ENCODE assay signal across 8 cellular contexts in the genomic region with DNA sequence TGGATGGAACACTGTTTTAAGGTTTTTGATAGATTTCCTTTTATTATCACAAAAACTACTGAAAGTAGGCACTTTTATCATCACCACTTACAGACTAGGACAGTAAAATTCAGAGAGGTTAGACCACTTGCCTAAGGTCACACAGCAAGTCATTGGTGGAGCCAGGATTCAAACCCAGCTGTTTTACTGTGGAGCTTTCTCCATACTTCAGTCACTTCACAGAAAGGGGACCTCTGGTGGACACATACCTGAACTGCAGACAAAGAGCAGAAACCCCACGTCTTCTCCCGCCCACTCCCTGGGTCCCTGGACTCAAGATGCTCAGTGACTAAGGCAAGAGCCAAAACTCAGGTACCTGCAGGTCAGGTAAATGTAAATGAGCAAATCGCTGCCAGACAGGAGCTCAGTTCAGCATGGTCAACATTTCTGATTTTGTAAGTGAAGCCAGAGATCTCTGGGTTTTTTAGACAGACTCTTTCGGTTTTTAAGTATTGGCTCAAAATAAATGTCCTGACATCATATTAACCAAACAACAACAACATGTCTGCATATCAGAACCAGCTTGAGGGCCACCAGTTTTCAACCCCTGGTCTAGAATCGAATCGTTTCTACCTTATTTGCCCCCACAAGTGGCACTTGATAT.
DNase-seq lines count a peak whose midpoint lies in the region; ATAC-seq, FAIRE-seq and TF ChIP-seq lines count a peak whose summit lies in the region.

No MANE protein-coding gene starts in this region.

- FAIRE-seq in H1 (lab: Jason Lieb, UNC), result peak; percentile 95

- no peak overlapping the region for H3K4me3 Mint-ChIP-seq in activated CD4-positive, alpha-beta T cell treated with anti-CD3 and anti-CD28 coated beads, Interleukin-2, amount 10 ng/mL, durations not matched to agents 7 days and 5 days
- H3K4me3 Mint-ChIP-seq in neural crest cell, result no peak overlapping the region

- POLR2A ChIA-PET in activated CD4-positive, alpha-beta T cell treated with anti-CD3 and anti-CD28 coated beads, Interleukin-2, amount 10 ng/mL, durations not matched to agents 7 days and 5 days (lab: Charles Lee), result interaction anchor here (0.8 kb wide), 1 partner anchor 199 kb away, joined by 3 read pairs; no protein-coding TSS in a partner anchor
- POLR2A ChIA-PET in H1 (lab: Charles Lee; ENCODE audit: partially characterized antibody), result no interaction called here

- intact Hi-C loops in ovary (cut with DNase I), result loop anchor here in 1 of 4 donors (10.0 kb wide), 1 partner anchor 833 kb away; no protein-coding TSS in a partner anchor

- H2BK120ac ChIP-seq in H1 (replicated peaks; ENCODE audit: low read depth, low read length), result no peak overlapping the region

- no peak overlapping the region for H2BK20ac ChIP-seq in H1 (ENCODE audit: low read length)

- H3K79me1 ChIP-seq in H1 (ENCODE audit: low read depth, low read length), result no peaks in the 10 kb centered on the region; the same call in 1 of the 2 replicates

- H3K4me2 ChIP-seq in H1 (ENCODE audit: insufficient read depth in 1 of 2, low read depth in 2 of 2, low read length in 2 of 2), result no peak overlapping the region

- H4K91ac ChIP-seq in H1 (replicated peaks; ENCODE audit: insufficient read length, low read length), result no peak overlapping the region

- no peak overlapping the region for H3K27ac Mint-ChIP-seq in activated CD4-positive, alpha-beta T cell treated with anti-CD3 and anti-CD28 coated beads, Interleukin-2, amount 10 ng/mL, durations not matched to agents 7 days and 5 days
- no peak overlapping the region for H3K27ac Mint-ChIP-seq in neural crest cell (ENCODE audit: unreplicated experiment)

- H3K27ac ChIP-seq in H1 (ENCODE audit: low read depth, low read length), result no peak overlapping the region
- H3K27ac ChIP-seq in ovary, result no peak overlapping the region

- TF ChIP-seq EP300 in H1 (IDR thresholded peaks at IDR 0.05; ENCODE audit: borderline replicate concordance in 1 of 2, low read depth in 2 of 2, low read length in 2 of 2), result no peak
- no peak for TF ChIP-seq EP300 in ovary (IDR thresholded peaks at IDR 0.05)

- H4K20me1 ChIP-seq in H1 (replicated peaks in 1 of 2; ENCODE audit: control insufficient read depth in 1 of 2, insufficient read depth in 2 of 2, low read length in 2 of 2), result no peaks in the 10 kb centered on the region

- no peak overlapping the region for H3K23ac ChIP-seq in H1 (ENCODE audit: insufficient read length)

- H3K4me1 Mint-ChIP-seq in activated CD4-positive, alpha-beta T cell treated with anti-CD3 and anti-CD28 coated beads, Interleukin-2, amount 10 ng/mL, durations not matched to agents 7 days and 5 days, result no peaks in the 10 kb centered on the region
- H3K4me1 Mint-ChIP-seq in neural crest cell, result no peaks in the 10 kb centered on the region

- H3K4me1 ChIP-seq in H1 (replicated peaks in 1 of 4; ENCODE audit: control insufficient read depth in 3 of 4, insufficient read depth in 4 of 4, low read length in 3 of 4), result no peaks in the 10 kb centered on the region
- H3K4me1 ChIP-seq in ovary (ENCODE audit: insufficient read depth), result no peaks in the 10 kb centered on the region

- peak in 1 of 2 experiments; percentile 41; a peak in 2 of 4 replicates for TF ChIP-seq RAD21 in H1 (IDR thresholded peaks at IDR 0.05 in 1 of 2, conservative IDR thresholded peaks at IDR 0.05 in 1 of 2; ENCODE audit: low read depth in 2 of 2, low read length in 2 of 2)

- CTCF ChIA-PET in activated CD4-positive, alpha-beta T cell treated with anti-CD3 and anti-CD28 coated beads, Interleukin-2, amount 10 ng/mL, durations not matched to agents 7 days and 5 days (lab: Charles Lee), result interaction anchor here (0.7 to 1.5 kb wide), 8 partner anchors 11 to 626 kb away, joined by 3 to 6 read pairs (median 4); no protein-coding TSS in a partner anchor
- CTCF ChIA-PET in H1 (lab: Charles Lee; ENCODE audit: partially characterized antibody), result interaction anchor here (0.6 to 5.6 kb wide), 67 partner anchors 10 to 692 kb away, joined by 3 to 68 read pairs (median 5); a partner anchor contains a TSS

- H3K4me3 ChIP-seq in H1 (ENCODE audit: extremely low read depth in 1 of 4, insufficient read depth in 2 of 4, low read depth in 3 of 4, low read length in 4 of 4) (no peak overlapping the region), ovary (no peak overlapping the region)

- H3K56ac ChIP-seq in H1 (replicated peaks; ENCODE audit: insufficient read length, low read depth, low read length), result no peak overlapping the region

- TF ChIP-seq POLR2A in H1 (IDR thresholded peaks at IDR 0.05; ENCODE audit: control extremely low read depth in 1 of 2, low read depth in 2 of 2, low read length in 2 of 2) (no peak), ovary (IDR thresholded peaks at IDR 0.05) (no peak)

- no peak overlapping the region for H2AK5ac ChIP-seq in H1 (ENCODE audit: low read depth, low read length)

- H3K27me3 Mint-ChIP-seq in activated CD4-positive, alpha-beta T cell treated with anti-CD3 and anti-CD28 coated beads, Interleukin-2, amount 10 ng/mL, durations not matched to agents 7 days and 5 days, result no peaks in the 10 kb centered on the region
- peaks cover 3% of the 10 kb centered on the region for H3K27me3 Mint-ChIP-seq in neural crest cell (ENCODE audit: low read depth)

- 52% methylated on average over 6 of the region's 6 CpGs; no CpG with 5 or more reads in 1 of the 2 experiments for WGBS in H1 (ENCODE audit: extremely low coverage in 1 of 2, insufficient coverage in 1 of 2, insufficient read length in 1 of 2, insufficient replicate concordance in 2 of 2, low coverage in 1 of 2, low lambda C conversion rate in 2 of 2, missing lambda C conversion rate in 1 of 2), 2 experiments
- 33 to 51% (median 39%) methylated on average over 6 of the region's 6 CpGs for whole genome bisulfite sequencing in ovary, 3 donors

- H3K36me3 ChIP-seq in H1 (ENCODE audit: control insufficient read depth in 2 of 4, insufficient read depth in 4 of 4, low read length in 3 of 4) (no peaks in the 10 kb centered on the region), ovary (no peaks in the 10 kb centered on the region)

- H3K79me2 ChIP-seq in H1 (ENCODE audit: control insufficient read depth in 1 of 2, insufficient read depth in 2 of 2, low read length in 2 of 2), result no peaks in the 10 kb centered on the region

- no peak overlapping the region for H4K8ac ChIP-seq in H1 (ENCODE audit: extremely low read depth, insufficient read depth, low read length)

- H3K27me3 ChIP-seq in H1 (replicated peaks in 1 of 4; ENCODE audit: control insufficient read depth in 3 of 4, extremely low read depth in 1 of 4, insufficient read depth in 3 of 4, low read length in 3 of 4) (no peaks in the 10 kb centered on the region), ovary (no peaks in the 10 kb centered on the region)

- H3K4ac ChIP-seq in H1 (replicated peaks; ENCODE audit: insufficient read length, low read depth, low read length), result no peak overlapping the region

- no peak overlapping the region for H2BK5ac ChIP-seq in H1 (ENCODE audit: low read depth, low read length)

- no peak overlapping the region for H3K14ac ChIP-seq in H1 (ENCODE audit: insufficient read length)

- H2BK12ac ChIP-seq in H1 (ENCODE audit: low read depth, low read length), result no peak overlapping the region

- H3K18ac ChIP-seq in H1 (ENCODE audit: extremely low read depth, low read length), result no peak overlapping the region

- no peaks in the 10 kb centered on the region for H3K36me3 Mint-ChIP-seq in activated CD4-positive, alpha-beta T cell treated with anti-CD3 and anti-CD28 coated beads, Interleukin-2, amount 10 ng/mL, durations not matched to agents 7 days and 5 days (ENCODE audit: low read depth)
- H3K36me3 Mint-ChIP-seq in neural crest cell (ENCODE audit: low read depth), result no peaks in the 10 kb centered on the region

- H2BK15ac ChIP-seq in H1 (ENCODE audit: low read length), result no peak overlapping the region

- peak; percentile 7 to 17 (median 10) for DNase-seq in activated CD4-positive, CD25-positive, alpha-beta regulatory T cell (lab: John Stamatoyannopoulos, UW)
- DNase-seq in NCI-H1694 treated with DMSO at 0.1 percent for 48 hours (lab: John Stamatoyannopoulos, UW) (peak; percentile 16), H1 (ENCODE audit: low read depth in 1 of 2, low spot score in 2 of 2) (peak; percentile 49 to 87), neural crest cell (ENCODE audit: low read depth, low spot score) (peak; percentile 53), ovary (no peak)
- DNase-seq in activated CD4-positive, alpha-beta T cell treated with anti-CD3 and anti-CD28 coated beads, Interleukin-2, amount 10 ng/mL, durations not matched to agents 7 days and 5 days, result peak; percentile 60

- H4K5ac ChIP-seq in H1 (ENCODE audit: insufficient read length, low read depth, low read length), result no peak overlapping the region

- no peaks in the 10 kb centered on the region for H3K9me3 ChIP-seq in H1 (ENCODE audit: insufficient read depth in 2 of 2, low read depth in 1 of 2, low read length in 1 of 2)
- H3K9me3 ChIP-seq in ovary, result no peaks in the 10 kb centered on the region

- TF ChIP-seq CTCF in H1 (IDR thresholded peaks at IDR 0.05; ENCODE audit: control extremely low read depth in 1 of 3, insufficient read depth in 1 of 3, low read depth in 1 of 3, low read length in 3 of 3) (peak; percentile 51 to 86 (median 52)), neural crest cell (conservative IDR thresholded peaks at IDR 0.05) (peak; percentile 67), ovary (IDR thresholded peaks at IDR 0.05) (no peak)

- no peak overlapping the region for H3K9ac ChIP-seq in H1 (replicated peaks in 1 of 4; ENCODE audit: extremely low read depth in 1 of 4, low read depth in 3 of 4, low read length in 3 of 4)

- no peak for ATAC-seq in activated CD4-positive, CD25-positive, alpha-beta regulatory T cell treated with anti-CD3 and anti-CD28 coated beads, Interleukin-2, amount 50 U/mL, for 24 hours
- no peak for ATAC-seq in GM18907 (IDR thresholded peaks at IDR 0.05; ENCODE audit: unreplicated experiment)

- no peaks in the 10 kb centered on the region for H3K23me2 ChIP-seq in H1 (ENCODE audit: low read depth, low read length)

- peaks cover 4% of the 10 kb centered on the region for H3K9me3 Mint-ChIP-seq in activated CD4-positive, alpha-beta T cell treated with anti-CD3 and anti-CD28 coated beads, Interleukin-2, amount 10 ng/mL, durations not matched to agents 7 days and 5 days
- H3K9me3 Mint-ChIP-seq in neural crest cell, result no peaks in the 10 kb centered on the region

- no peak overlapping the region for H2AFZ ChIP-seq in H1 (ENCODE audit: low read length)

TF ChIP-seq in H1, 55 proteins besides CTCF, POLR2A, EP300 and RAD21 (continues in another document):
- TF ChIP-seq, protein P1, sequence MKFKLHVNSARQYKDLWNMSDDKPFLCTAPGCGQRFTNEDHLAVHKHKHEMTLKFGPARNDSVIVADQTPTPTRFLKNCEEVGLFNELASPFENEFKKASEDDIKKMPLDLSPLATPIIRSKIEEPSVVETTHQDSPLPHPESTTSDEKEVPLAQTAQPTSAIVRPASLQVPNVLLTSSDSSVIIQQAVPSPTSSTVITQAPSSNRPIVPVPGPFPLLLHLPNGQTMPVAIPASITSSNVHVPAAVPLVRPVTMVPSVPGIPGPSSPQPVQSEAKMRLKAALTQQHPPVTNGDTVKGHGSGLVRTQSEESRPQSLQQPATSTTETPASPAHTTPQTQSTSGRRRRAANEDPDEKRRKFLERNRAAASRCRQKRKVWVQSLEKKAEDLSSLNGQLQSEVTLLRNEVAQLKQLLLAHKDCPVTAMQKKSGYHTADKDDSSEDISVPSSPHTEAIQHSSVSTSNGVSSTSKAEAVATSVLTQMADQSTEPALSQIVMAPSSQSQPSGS (IDR thresholded peaks at IDR 0.05; ENCODE audit: low read length), result 0 out of 2 replicates have a peak, but pooled peaks have one; percentile 51

Comparison
In these comparisons a context has a peak if more than half of its experiments do, and no peak if none do; other contexts are left out.
1. DNase-seq: peak in activated CD4-positive, CD25-positive, alpha-beta regulatory T cell (4 of 4), NCI-H1694 treated with DMSO at 0.1 percent for 48 hours (single experiment), activated CD4-positive, alpha-beta T cell treated with anti-CD3 and anti-CD28 coated beads, Interleukin-2, amount 10 ng/mL, durations not matched to agents 7 days and 5 days (single experiment), H1 (2 of 2) and neural crest cell (single experiment); none in ovary (0 of 5).
2. CTCF ChIP-seq: peak in H1 (3 of 3) and neural crest cell (single experiment); none in ovary (0 of 3).